Comparison of ENCODE assay signal across 8 cellular contexts in the genomic region with DNA sequence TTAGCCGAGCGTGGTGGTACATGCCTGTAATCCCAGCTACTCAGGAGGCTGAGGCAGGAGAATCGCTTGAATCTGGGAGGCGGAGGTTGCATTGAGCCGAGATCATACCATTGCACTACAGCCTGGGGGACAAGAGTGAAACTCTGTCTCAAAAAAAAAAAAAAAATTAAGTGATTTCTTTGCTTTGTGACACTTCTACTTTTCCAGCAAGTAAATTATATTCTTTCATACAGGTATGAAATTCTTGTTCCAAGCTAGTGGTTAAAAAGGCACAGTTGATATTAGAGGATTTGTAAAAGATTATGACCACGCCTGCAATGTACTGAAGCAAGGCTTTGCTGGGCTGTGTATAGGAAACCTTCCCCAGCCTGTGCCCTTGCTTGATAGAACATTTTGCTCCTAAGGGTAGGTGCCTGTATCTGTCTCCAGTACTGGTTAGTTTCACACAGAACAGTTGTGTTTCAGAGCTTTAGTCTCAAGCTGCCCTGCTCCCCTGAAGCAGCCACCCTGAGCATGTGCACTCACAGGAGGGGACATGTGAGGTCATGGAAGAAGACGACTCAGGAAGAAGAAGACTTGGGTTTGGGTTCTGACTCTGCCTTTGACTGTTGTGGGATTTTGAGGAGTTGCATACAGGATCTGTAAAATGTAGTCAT. TPM values are rescaled to one million over a fixed set of nuclear protein-coding genes. Genes with fewer than 3 reads are reported as not detected.
DNase-seq lines count a peak whose midpoint lies in the region; ATAC-seq and TF ChIP-seq lines count a peak whose summit lies in the region.

No MANE protein-coding gene starts in this region.

- POLR2A ChIA-PET in HEK293 (lab: Yijun Ruan, JAX) (no interaction called here), Caco-2 (lab: Charles Lee) (no interaction called here)

- no peak overlapping the region for H3K9ac ChIP-seq in BLaER1

- H3K27me3 ChIP-seq in BLaER1 (no peaks in the 10 kb centered on the region), Caco-2 (replicated peaks; ENCODE audit: control insufficient read depth, insufficient read depth, low read length) (no peaks in the 10 kb centered on the region)

- H3K9me3 ChIP-seq in BLaER1 (no peaks in the 10 kb centered on the region), HEK293 (ENCODE audit: control insufficient read depth, insufficient read depth, low read depth, low read length) (no peaks in the 10 kb centered on the region), mucosa of descending colon (no peaks in the 10 kb centered on the region), Caco-2 (no peaks in the 10 kb centered on the region)

- peak overlapping the region; percentile 96 for H3K27ac Mint-ChIP-seq in activated T-cell treated with anti-CD3 and anti-CD28 coated beads, Interleukin-2, amount 50 U/mL, for 24 hours
- no peak overlapping the region for H3K27ac Mint-ChIP-seq in Caco-2 (ENCODE audit: unreplicated experiment)

- peak overlapping the region; percentile 77 for H3K4me3 Mint-ChIP-seq in activated T-cell treated with anti-CD3 and anti-CD28 coated beads, Interleukin-2, amount 50 U/mL, for 24 hours
- H3K4me3 Mint-ChIP-seq in Caco-2 (ENCODE audit: unreplicated experiment) = no peak overlapping the region

- TF ChIP-seq CTCF in HEK293 (tag by site-specific recombination; IDR thresholded peaks at IDR 0.05) (no peak), mucosa of descending colon (IDR thresholded peaks at IDR 0.05) (no peak), Caco-2 (IDR thresholded peaks at IDR 0.05; ENCODE audit: insufficient read depth in 1 of 2, low read depth in 1 of 2, low read length in 1 of 2, severe bottlenecking in 1 of 2, unreplicated experiment in 1 of 2) (no peak)

- peaks cover 85% of the 10 kb centered on the region for H3K4me1 Mint-ChIP-seq in activated T-cell treated with anti-CD3 and anti-CD28 coated beads, Interleukin-2, amount 50 U/mL, for 24 hours (ENCODE audit: low read depth)
- H3K4me1 Mint-ChIP-seq in Caco-2 (ENCODE audit: low read depth, unreplicated experiment) = peaks cover 22% of the 10 kb centered on the region

- H3K36me3 Mint-ChIP-seq in activated T-cell treated with anti-CD3 and anti-CD28 coated beads, Interleukin-2, amount 50 U/mL, for 24 hours (ENCODE audit: low read depth) = peaks cover 65% of the 10 kb centered on the region
- H3K36me3 Mint-ChIP-seq in Caco-2 (ENCODE audit: insufficient read depth, unreplicated experiment) = peaks cover under 1% of the 10 kb centered on the region

- H3K27ac ChIP-seq in BLaER1 (no peak overlapping the region), HEK293 (ENCODE audit: extremely low read depth, low read depth, low read length) (no peak overlapping the region), substantia nigra (ENCODE audit: low read depth, low read length, poor library complexity, severe bottlenecking) (no peak overlapping the region)

- H3K9me3 Mint-ChIP-seq in activated T-cell treated with anti-CD3 and anti-CD28 coated beads, Interleukin-2, amount 50 U/mL, for 24 hours = no peaks in the 10 kb centered on the region
- no peaks in the 10 kb centered on the region for H3K9me3 Mint-ChIP-seq in Caco-2 (ENCODE audit: unreplicated experiment)

- H3K4me2 ChIP-seq in BLaER1 = peak overlapping the region; percentile 70

- H3K36me3 ChIP-seq in BLaER1 (peaks cover 6% of the 10 kb centered on the region), HEK293 (ENCODE audit: control insufficient read depth in 2 of 2, insufficient read depth in 1 of 2, low read length in 2 of 2) (peaks cover 0 to 2% of the 10 kb centered on the region in 2 experiments; a peak in 1 of 3 replicates), mucosa of descending colon (ENCODE audit: low read depth) (no peaks in the 10 kb centered on the region), Caco-2 (ENCODE audit: control insufficient read depth, insufficient read depth, low read length) (no peaks in the 10 kb centered on the region)

- DNase-seq in activated T-cell treated with anti-CD3 and anti-CD28 coated beads, Interleukin-2, amount 50 U/mL, for 24 hours = peak; percentile 51
- no peak for DNase-seq in mucosa of descending colon
- DNase-seq in substantia nigra (lab: John Stamatoyannopoulos, UW) = no peak
- DNase-seq in Caco-2 = no peak

- BruUV-seq in Caco-2 (replicated peaks; lab: Mats Ljungman, UMichigan) = no TSS peak

- ATAC-seq in mucosa of descending colon (peak; percentile 3), HG03196 (IDR thresholded peaks at IDR 0.05; ENCODE audit: unreplicated experiment) (no peak), GM21447 (IDR thresholded peaks at IDR 0.05; ENCODE audit: unreplicated experiment) (no peak)

- intact Hi-C loops in mucosa of descending colon (cut with DNase I, micrococcal nuclease) (no loop called here), Caco-2 (cut with micrococcal nuclease; ENCODE audit: unreplicated experiment) (no loop called here)

- CTCF ChIA-PET in HEK293 (lab: Yijun Ruan, JAX) (interaction anchor here (0.5 to 0.7 kb wide), 2 partner anchors 79 to 341 kb away, joined by 3 read pairs; no protein-coding TSS in a partner anchor), Caco-2 (lab: Charles Lee) (no interaction called here)

- peaks cover 100% of the 10 kb centered on the region for H4K20me1 ChIP-seq in BLaER1

- no peaks in the 10 kb centered on the region for H3K27me3 Mint-ChIP-seq in activated T-cell treated with anti-CD3 and anti-CD28 coated beads, Interleukin-2, amount 50 U/mL, for 24 hours
- no peaks in the 10 kb centered on the region for H3K27me3 Mint-ChIP-seq in Caco-2 (ENCODE audit: insufficient read depth, unreplicated experiment)

- H3K4me3 ChIP-seq in BLaER1 (no peak overlapping the region), HEK293 (ENCODE audit: low read depth, low read length) (no peak overlapping the region), mucosa of descending colon (no peak overlapping the region), Caco-2 (ENCODE audit: low read depth, low read length) (no peak overlapping the region)

- peaks cover 72% of the 10 kb centered on the region for H3K4me1 ChIP-seq in BLaER1
- peaks cover 23% of the 10 kb centered on the region for H3K4me1 ChIP-seq in HEK293 (ENCODE audit: control insufficient read depth, insufficient read depth, low read length)
- H3K4me1 ChIP-seq in mucosa of descending colon (ENCODE audit: low read depth) = peaks cover 70% of the 10 kb centered on the region
- peaks cover 23% of the 10 kb centered on the region for H3K4me1 ChIP-seq in Caco-2

TF ChIP-seq in HEK293, 187 proteins besides CTCF, POLR2A, EP300 and RAD21:
- TF ChIP-seq, protein P1, sequence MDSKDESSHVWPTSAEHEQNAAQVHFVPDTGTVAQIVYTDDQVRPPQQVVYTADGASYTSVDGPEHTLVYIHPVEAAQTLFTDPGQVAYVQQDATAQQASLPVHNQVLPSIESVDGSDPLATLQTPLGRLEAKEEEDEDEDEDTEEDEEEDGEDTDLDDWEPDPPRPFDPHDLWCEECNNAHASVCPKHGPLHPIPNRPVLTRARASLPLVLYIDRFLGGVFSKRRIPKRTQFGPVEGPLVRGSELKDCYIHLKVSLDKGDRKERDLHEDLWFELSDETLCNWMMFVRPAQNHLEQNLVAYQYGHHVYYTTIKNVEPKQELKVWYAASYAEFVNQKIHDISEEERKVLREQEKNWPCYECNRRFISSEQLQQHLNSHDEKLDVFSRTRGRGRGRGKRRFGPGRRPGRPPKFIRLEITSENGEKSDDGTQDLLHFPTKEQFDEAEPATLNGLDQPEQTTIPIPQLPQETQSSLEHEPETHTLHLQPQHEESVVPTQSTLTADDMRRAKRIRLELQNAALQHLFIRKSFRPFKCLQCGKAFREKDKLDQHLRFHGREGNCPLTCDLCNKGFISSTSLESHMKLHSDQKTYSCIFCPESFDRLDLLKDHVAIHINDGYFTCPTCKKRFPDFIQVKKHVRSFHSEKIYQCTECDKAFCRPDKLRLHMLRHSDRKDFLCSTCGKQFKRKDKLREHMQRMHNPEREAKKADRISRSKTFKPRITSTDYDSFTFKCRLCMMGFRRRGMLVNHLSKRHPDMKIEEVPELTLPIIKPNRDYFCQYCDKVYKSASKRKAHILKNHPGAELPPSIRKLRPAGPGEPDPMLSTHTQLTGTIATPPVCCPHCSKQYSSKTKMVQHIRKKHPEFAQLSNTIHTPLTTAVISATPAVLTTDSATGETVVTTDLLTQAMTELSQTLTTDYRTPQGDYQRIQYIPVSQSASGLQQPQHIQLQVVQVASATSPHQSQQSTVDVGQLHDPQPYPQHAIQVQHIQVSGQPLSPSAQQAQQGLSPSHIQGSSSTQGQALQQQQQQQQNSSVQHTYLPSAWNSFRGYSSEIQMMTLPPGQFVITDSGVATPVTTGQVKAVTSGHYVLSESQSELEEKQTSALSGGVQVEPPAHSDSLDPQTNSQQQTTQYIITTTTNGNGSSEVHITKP (tag by site-specific recombination; IDR thresholded peaks at IDR 0.05) = peak; percentile 75
- TF ChIP-seq BCL11B (tag by site-specific recombination; IDR thresholded peaks at IDR 0.05; ENCODE audit: low read depth) (no peak), ZFHX2 (tag by site-specific recombination; conservative IDR thresholded peaks at IDR 0.05) (no peak)
- TF ChIP-seq, protein P2, sequence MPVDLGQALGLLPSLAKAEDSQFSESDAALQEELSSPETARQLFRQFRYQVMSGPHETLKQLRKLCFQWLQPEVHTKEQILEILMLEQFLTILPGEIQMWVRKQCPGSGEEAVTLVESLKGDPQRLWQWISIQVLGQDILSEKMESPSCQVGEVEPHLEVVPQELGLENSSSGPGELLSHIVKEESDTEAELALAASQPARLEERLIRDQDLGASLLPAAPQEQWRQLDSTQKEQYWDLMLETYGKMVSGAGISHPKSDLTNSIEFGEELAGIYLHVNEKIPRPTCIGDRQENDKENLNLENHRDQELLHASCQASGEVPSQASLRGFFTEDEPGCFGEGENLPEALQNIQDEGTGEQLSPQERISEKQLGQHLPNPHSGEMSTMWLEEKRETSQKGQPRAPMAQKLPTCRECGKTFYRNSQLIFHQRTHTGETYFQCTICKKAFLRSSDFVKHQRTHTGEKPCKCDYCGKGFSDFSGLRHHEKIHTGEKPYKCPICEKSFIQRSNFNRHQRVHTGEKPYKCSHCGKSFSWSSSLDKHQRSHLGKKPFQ (tag by site-specific recombination; IDR thresholded peaks at IDR 0.05) = no peak

RNA-seq across cellular contexts. Expression of a gene that starts 10.2 kb away (rescaled TPM):
- 10 to 100 TPM; 33.2 to 35.1 (median 33.4) TPM for total RNA-seq in mucosa of descending colon
- total RNA-seq in Caco-2 (2022) = 65.0 and 65.2 TPM in 2 replicates
